In the genomic region with DNA sequence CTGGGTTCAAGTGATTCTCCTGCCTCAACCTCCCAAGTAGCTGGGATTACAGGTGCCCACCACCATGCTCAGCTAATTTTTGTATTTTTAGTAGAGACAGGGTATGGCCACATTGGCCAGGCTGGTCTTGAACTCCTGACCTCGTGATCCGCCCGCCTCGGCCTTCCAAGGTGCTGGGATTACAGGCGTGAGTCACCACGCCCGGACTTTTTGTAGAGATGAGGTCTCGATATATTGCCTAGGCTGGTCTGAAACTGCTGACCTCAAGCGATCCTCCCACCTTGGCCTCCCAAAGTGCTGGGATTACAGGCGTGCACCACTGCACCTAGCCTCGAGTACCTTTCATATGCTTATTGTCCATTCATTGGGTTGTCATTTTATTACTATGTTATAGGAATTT, we compare ENCODE assay signal across 16 cellular contexts. TPM values are rescaled to one million over a fixed set of nuclear protein-coding genes. Genes with fewer than 3 reads are reported as not detected.
"Had no signal": no experiment of that assay in that cellular context is flagged by ENCODE, and none has a peak within 500 bp of the region (broad histone marks: within the 10 kb centered on the region; RNA-seq: fewer than 3 reads in every experiment).

No MANE protein-coding gene starts in this region.

RNA-seq across cellular contexts. Expression of gene LRP1-AS, which starts 26.7 kb away (rescaled TPM):
- total RNA-seq: stomach, subcutaneous adipose tissue, suprapubic skin, temporal lobe, testis, thoracic aorta, thyroid gland, tibial nerve, transverse colon, upper lobe of left lung, upper lobe of right lung, ureter, urinary bladder, uterus, vagina had no signal
- polyA plus RNA-seq: stomach, thymus, urinary bladder had no signal
